15 cellular contexts compared by ENCODE assay signal in the genomic region with DNA sequence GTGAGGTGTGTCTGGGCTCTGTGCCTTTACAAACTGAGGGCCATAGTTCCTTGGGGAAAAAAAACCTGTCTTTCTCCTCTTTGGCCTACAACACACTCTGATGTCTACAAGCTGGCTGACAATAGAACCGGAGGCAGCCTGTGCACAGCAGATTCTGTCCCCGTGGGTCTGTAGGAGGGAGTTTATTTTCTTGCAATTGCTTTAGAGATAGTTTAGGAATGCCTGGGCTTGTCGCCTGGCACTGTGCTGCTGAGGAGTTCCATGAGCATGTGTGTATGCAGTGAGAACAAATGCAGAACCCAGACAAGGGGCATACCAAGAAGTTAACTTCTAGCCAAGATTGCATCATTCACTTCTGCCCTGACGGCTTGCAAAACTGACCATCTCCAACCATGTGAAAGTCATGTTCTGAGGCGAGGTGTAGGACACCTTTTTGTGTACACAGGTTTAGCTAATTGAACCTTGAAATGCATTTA. TPM values are rescaled to one million over a fixed set of nuclear protein-coding genes. Genes with fewer than 3 reads are reported as not detected.
DNase-seq lines count a peak whose midpoint lies in the region; ATAC-seq, FAIRE-seq and TF ChIP-seq lines count a peak whose summit lies in the region.
"Had no signal": no experiment of that assay in that cellular context is flagged by ENCODE, and none has a peak within 500 bp of the region (broad histone marks: within the 10 kb centered on the region; RNA-seq: fewer than 3 reads in every experiment).

No MANE protein-coding gene starts in this region.

- peak overlapping the region; percentile 70 for H3K9ac ChIP-seq in skeletal muscle satellite cell (ENCODE audit: low read depth, low read length)

- no peaks in the 10 kb centered on the region for H3K9me3 Mint-ChIP-seq in stimulated activated naive B cell treated with anti-CD40 and anti-IgM and Interleukin-4, amounts not matched to agents 10 μg/mL and 1 μg/mL and 100 μg/mL, for 72 hours
- H3K9me3 Mint-ChIP-seq: activated CD4-positive, alpha-beta T cell treated with anti-CD3 and anti-CD28 coated beads, Interleukin-2, amount 10 ng/mL, durations not matched to agents 7 days and 5 days had no signal

- peaks cover 14% of the 10 kb centered on the region for H3K36me3 ChIP-seq in bronchial epithelial cell (ENCODE audit: control insufficient read depth, insufficient read depth, low read length)
- no peaks in the 10 kb centered on the region for H3K36me3 ChIP-seq in hepatocyte (replicated peaks; ENCODE audit: insufficient read depth, low read depth)
- peaks cover 92% of the 10 kb centered on the region for H3K36me3 ChIP-seq in skeletal muscle satellite cell (ENCODE audit: insufficient read depth, low read length)

- no peaks in the 10 kb centered on the region for H3K9me2 ChIP-seq in hepatocyte (replicated peaks; ENCODE audit: insufficient read depth)

- no peak overlapping the region for H3K27ac Mint-ChIP-seq in stimulated activated naive B cell treated with anti-CD40 and anti-IgM and Interleukin-4, amounts not matched to agents 10 μg/mL and 1 μg/mL and 100 μg/mL, for 72 hours
- H3K27ac Mint-ChIP-seq: activated CD4-positive, alpha-beta T cell treated with anti-CD3 and anti-CD28 coated beads, Interleukin-2, amount 10 ng/mL, durations not matched to agents 7 days and 5 days had no signal

- peaks cover 5 to 10% of the 10 kb centered on the region in 2 donors for H3K4me1 Mint-ChIP-seq in stimulated activated naive B cell treated with anti-CD40 and anti-IgM and Interleukin-4, amounts not matched to agents 10 μg/mL and 1 μg/mL and 100 μg/mL, for 72 hours

- no peak overlapping the region for H3K4me3 Mint-ChIP-seq in stimulated activated naive B cell treated with anti-CD40 and anti-IgM and Interleukin-4, amounts not matched to agents 10 μg/mL and 1 μg/mL and 100 μg/mL, for 72 hours
- H3K4me3 Mint-ChIP-seq: activated CD4-positive, alpha-beta T cell treated with anti-CD3 and anti-CD28 coated beads, Interleukin-2, amount 10 ng/mL, durations not matched to agents 7 days and 5 days had no signal

- H3K9me3 ChIP-seq in hepatocyte (ENCODE audit: low read depth) (no peaks in the 10 kb centered on the region), skeletal muscle satellite cell (replicated peaks; ENCODE audit: low read length) (no peaks in the 10 kb centered on the region)

- DNase-seq in HL-60 (ENCODE audit: low read depth in 1 of 2, low spot score in 1 of 2) (peak in 1 of 2 experiments; percentile 67), bronchial epithelial cell (ENCODE audit: low read depth) (no peak), hepatocyte (ENCODE audit: low spot score) (no peak), inferior parietal cortex (ENCODE audit: extremely low spot score) (no peak)
- no peak for DNase-seq in stimulated activated naive B cell treated with anti-CD40 and anti-IgM and Interleukin-4, amounts not matched to agents 10 μg/mL and 1 μg/mL and 100 μg/mL, for 72 hours
- DNase-seq: activated CD4-positive, alpha-beta T cell treated with anti-CD3 and anti-CD28 coated beads, Interleukin-2, amount 10 ng/mL, durations not matched to agents 7 days and 5 days; DND-41; NCI-H1092; RPMI8226; stimulated activated CD4-positive, alpha-beta T cell treated with anti-CD3 and anti-CD28 coated beads, Interleukin-15, amount 100 ng/mL, for 24 hours had no signal

- H3K4me3 ChIP-seq in HL-60 (replicated peaks; ENCODE audit: insufficient read depth, low read length) (no peak overlapping the region), bronchial epithelial cell (ENCODE audit: low read depth, low read length) (no peak overlapping the region), hepatocyte (no peak overlapping the region), skeletal muscle satellite cell (ENCODE audit: low read length) (no peak overlapping the region)

- no peak overlapping the region for H3K4me2 ChIP-seq in hepatocyte
- H3K4me2 ChIP-seq in skeletal muscle satellite cell (ENCODE audit: low read length) = no peak overlapping the region

- peak; percentile 32 for FAIRE-seq in bronchial epithelial cell (lab: Jason Lieb, UNC)
- FAIRE-seq: GM19239, urothelium cell line had no signal

- H3K27me3 Mint-ChIP-seq in stimulated activated naive B cell treated with anti-CD40 and anti-IgM and Interleukin-4, amounts not matched to agents 10 μg/mL and 1 μg/mL and 100 μg/mL, for 72 hours = no peaks in the 10 kb centered on the region

- H3K79me2 ChIP-seq in hepatocyte = no peaks in the 10 kb centered on the region

- TF ChIP-seq CTCF in HL-60 (IDR thresholded peaks at IDR 0.05; ENCODE audit: insufficient read depth, low read length) = no peak
- no peak for TF ChIP-seq CTCF in bronchial epithelial cell (IDR thresholded peaks at IDR 0.05; ENCODE audit: insufficient read depth, low read length, severe bottlenecking)
- TF ChIP-seq CTCF in hepatocyte (IDR thresholded peaks at IDR 0.05; ENCODE audit: poor library complexity) = no peak

- ATAC-seq in HG03439 (IDR thresholded peaks at IDR 0.05; ENCODE audit: unreplicated experiment) = no peak
- no peak for ATAC-seq in stimulated activated naive B cell treated with anti-CD40 and anti-IgM and Interleukin-4, amounts not matched to agents 10 μg/mL and 1 μg/mL and 100 μg/mL, for 72 hours (replicated peaks)
- ATAC-seq in activated CD4-positive, CD25-positive, alpha-beta regulatory T cell treated with anti-CD3 and anti-CD28 coated beads, Interleukin-2, amount 50 U/mL, for 24 hours = no peak

- no peaks in the 10 kb centered on the region for H4K20me1 ChIP-seq in hepatocyte (ENCODE audit: insufficient read depth, poor library complexity, severe bottlenecking)

- H2AFZ ChIP-seq in hepatocyte = no peak overlapping the region

- WGBS in hepatocyte (ENCODE audit: low lambda C conversion rate, missing lambda C conversion rate) = 51% methylated on average over 5 of the region's 5 CpGs

- H3K4me1 ChIP-seq in hepatocyte (ENCODE audit: insufficient read depth) (peaks cover 20% of the 10 kb centered on the region), skeletal muscle satellite cell (ENCODE audit: control insufficient read depth, insufficient read depth, low read length) (peaks cover 32% of the 10 kb centered on the region)

- H3K27ac ChIP-seq in HL-60 (replicated peaks) (peak overlapping the region; percentile 43; the same call in 1 of the 2 replicates), hepatocyte (peak overlapping the region; percentile 60)

- H3K36me3 Mint-ChIP-seq in stimulated activated naive B cell treated with anti-CD40 and anti-IgM and Interleukin-4, amounts not matched to agents 10 μg/mL and 1 μg/mL and 100 μg/mL, for 72 hours = peaks cover 44 to 68% of the 10 kb centered on the region in 2 donors

- H3K27me3 ChIP-seq in HL-60 (ENCODE audit: insufficient read depth, poor library complexity, severe bottlenecking) (no peaks in the 10 kb centered on the region), bronchial epithelial cell (ENCODE audit: control insufficient read depth, insufficient read depth, low read length) (no peaks in the 10 kb centered on the region), hepatocyte (no peaks in the 10 kb centered on the region), skeletal muscle satellite cell (ENCODE audit: control insufficient read depth, insufficient read depth, low read length) (no peaks in the 10 kb centered on the region)

RNA-seq across cellular contexts. Expression of gene CCNI, which starts 54.1 kb away (rescaled TPM):
- 148 and 181 TPM in 2 replicates for total RNA-seq in bronchial epithelial cell
- 212 and 222 TPM in 2 replicates for total RNA-seq in hepatocyte
- 147 and 160 TPM in 2 replicates for polyA plus RNA-seq in hepatocyte
- total RNA-seq in skeletal muscle satellite cell (2012; rRNA removed) = 94.6 TPM in 2 replicates
